19 cellular contexts compared by ENCODE assay signal in genomic region chr11:130519128-130519932, GRCh38.
"Had no signal": no experiment of that assay in that cellular context is flagged by ENCODE, and none has a peak within 500 bp of the region (broad histone marks: within the 10 kb centered on the region; RNA-seq: fewer than 3 reads in every experiment).

No MANE protein-coding gene starts in this region.

- H3K9me3 ChIP-seq: gastrocnemius medialis, mucosa of descending colon, psoas muscle, sigmoid colon had no signal

- DNase-seq: activated B cell treated with CpG ODN at 0.5 μM for 24 hours; activated CD4-positive, alpha-beta memory T cell treated with anti-CD3 and anti-CD28 coated beads for 36 hours; activated CD4-positive, alpha-beta T cell treated with anti-CD3 and anti-CD28 coated beads for 4 hours; activated CD8-positive, alpha-beta memory T cell treated with anti-CD3 and anti-CD28 coated beads, Interleukin-2, amount 10 ng/mL, durations not matched to agents 7 days and 5 days; amniotic stem cell; cortex of kidney; erythroblast; gastrocnemius medialis; immature natural killer cell; kidney glomerular epithelial cell; mucosa of descending colon; naive thymus-derived CD4-positive, alpha-beta T cell; sigmoid colon; stimulated activated CD4-positive, alpha-beta T cell treated with anti-CD3 and anti-CD28 coated beads, Interleukin-4, amount 100 ng/mL, for 24 hours had no signal

- H3K4me3 Mint-ChIP-seq: activated B cell treated with CpG ODN at 0.5 μM for 24 hours; activated CD4-positive, alpha-beta memory T cell treated with anti-CD3 and anti-CD28 coated beads for 36 hours; activated CD8-positive, alpha-beta memory T cell treated with anti-CD3 and anti-CD28 coated beads, Interleukin-2, amount 10 ng/mL, durations not matched to agents 7 days and 5 days; activated naive CD8-positive, alpha-beta T cell; immature natural killer cell; memory B cell; naive thymus-derived CD4-positive, alpha-beta T cell; stimulated activated effector memory CD8-positive, alpha-beta T cell treated with anti-CD3 and anti-CD28 coated beads, Interleukin-12 subunit alpha, Interleukin-12 subunit beta, amount 100 ng/mL, for 72 hours had no signal

- H3K27me3 Mint-ChIP-seq: activated CD8-positive, alpha-beta memory T cell treated with anti-CD3 and anti-CD28 coated beads, Interleukin-2, amount 10 ng/mL, durations not matched to agents 7 days and 5 days had no signal

- H3K9me3 Mint-ChIP-seq: activated B cell treated with CpG ODN at 0.5 μM for 24 hours; activated CD4-positive, alpha-beta memory T cell treated with anti-CD3 and anti-CD28 coated beads for 36 hours; memory B cell; stimulated activated effector memory CD8-positive, alpha-beta T cell treated with anti-CD3 and anti-CD28 coated beads, Interleukin-12 subunit alpha, Interleukin-12 subunit beta, amount 100 ng/mL, for 72 hours had no signal

- H3K36me3 Mint-ChIP-seq: activated CD4-positive, alpha-beta memory T cell treated with anti-CD3 and anti-CD28 coated beads for 36 hours; activated CD8-positive, alpha-beta memory T cell treated with anti-CD3 and anti-CD28 coated beads, Interleukin-2, amount 10 ng/mL, durations not matched to agents 7 days and 5 days; activated naive CD8-positive, alpha-beta T cell; immature natural killer cell; memory B cell; naive thymus-derived CD4-positive, alpha-beta T cell; stimulated activated effector memory CD8-positive, alpha-beta T cell treated with anti-CD3 and anti-CD28 coated beads, Interleukin-12 subunit alpha, Interleukin-12 subunit beta, amount 100 ng/mL, for 72 hours had no signal

- H3K4me3 ChIP-seq: gastrocnemius medialis, mucosa of descending colon, psoas muscle, sigmoid colon, SK-N-MC had no signal

- H3K27me3 ChIP-seq: gastrocnemius medialis, sigmoid colon had no signal

- H3K4me1 Mint-ChIP-seq: activated B cell treated with CpG ODN at 0.5 μM for 24 hours; activated CD8-positive, alpha-beta memory T cell treated with anti-CD3 and anti-CD28 coated beads, Interleukin-2, amount 10 ng/mL, durations not matched to agents 7 days and 5 days; immature natural killer cell; memory B cell; naive thymus-derived CD4-positive, alpha-beta T cell; stimulated activated effector memory CD8-positive, alpha-beta T cell treated with anti-CD3 and anti-CD28 coated beads, Interleukin-12 subunit alpha, Interleukin-12 subunit beta, amount 100 ng/mL, for 72 hours had no signal

- H3K27ac ChIP-seq: SK-N-MC had no signal

- ATAC-seq: activated CD8-positive, alpha-beta memory T cell treated with anti-CD3 and anti-CD28 coated beads, Interleukin-2, amount 10 ng/mL, durations not matched to agents 7 days and 5 days; gastrocnemius medialis; mucosa of descending colon; naive thymus-derived CD4-positive, alpha-beta T cell; psoas muscle; stimulated activated effector memory CD8-positive, alpha-beta T cell treated with anti-CD3 and anti-CD28 coated beads, Interleukin-12 subunit alpha, Interleukin-12 subunit beta, amount 100 ng/mL, for 72 hours had no signal

- H3K27ac Mint-ChIP-seq: activated B cell treated with CpG ODN at 0.5 μM for 24 hours; activated CD4-positive, alpha-beta memory T cell treated with anti-CD3 and anti-CD28 coated beads for 36 hours; activated CD8-positive, alpha-beta memory T cell treated with anti-CD3 and anti-CD28 coated beads, Interleukin-2, amount 10 ng/mL, durations not matched to agents 7 days and 5 days; activated naive CD8-positive, alpha-beta T cell; immature natural killer cell; memory B cell; naive thymus-derived CD4-positive, alpha-beta T cell; stimulated activated effector memory CD8-positive, alpha-beta T cell treated with anti-CD3 and anti-CD28 coated beads, Interleukin-12 subunit alpha, Interleukin-12 subunit beta, amount 100 ng/mL, for 72 hours had no signal

- H3K36me3 ChIP-seq: gastrocnemius medialis, sigmoid colon had no signal
